ENCODE assay signal across 21 cellular contexts in genomic region chr5:174625591-174626365, GRCh38.
DNase-seq lines count a peak whose midpoint lies in the region; ATAC-seq and TF ChIP-seq lines count a peak whose summit lies in the region.
"Had no signal": no experiment of that assay in that cellular context is flagged by ENCODE, and none has a peak within 500 bp of the region (broad histone marks: within the 10 kb centered on the region; RNA-seq: fewer than 3 reads in every experiment).

No MANE protein-coding gene starts in this region.

- no peak overlapping the region for H3K4me3 Mint-ChIP-seq in mesothelial cell of epicardium
- H3K4me3 Mint-ChIP-seq: activated CD8-positive, alpha-beta T cell treated with anti-CD3 and anti-CD28 coated beads, Interleukin-2, amount 10 ng/mL, durations not matched to agents 7 days and 5 days; activated naive CD8-positive, alpha-beta T cell; CD4-positive, CD25-positive, alpha-beta regulatory T cell; immature natural killer cell; naive thymus-derived CD8-positive, alpha-beta T cell; stimulated activated memory B cell treated with anti-CD40 and anti-IgM and Interleukin-4, amounts not matched to agents 10 μg/mL and 1 μg/mL and 100 μg/mL, for 72 hours; T-helper 1 cell treated with Interleukin-12 subunit alpha and Interleukin-12 subunit beta and Interleukin-4 antibody, amounts not matched to agents 30 μg/mL and 1 μg/mL, for 36 hours had no signal

- H3K4me3 ChIP-seq in right cardiac atrium (ENCODE audit: low read length) (no peak overlapping the region), heart left ventricle (no peak overlapping the region), adrenal gland (no peak overlapping the region), vagina (no peak overlapping the region)
- H3K4me3 ChIP-seq: psoas muscle, transverse colon had no signal

- DNase-seq in right cardiac atrium, result peak in 2 of 3 donors; percentile 41 to 50
- DNase-seq in heart left ventricle, result no peak
- DNase-seq in adrenal gland, result peak in 4 of 7 donors; percentile 20 to 52 (median 32)
- no peak for DNase-seq in mesothelial cell of epicardium (ENCODE audit: low spot score in 2 of 2, unreplicated experiment in 2 of 2)
- no peak for DNase-seq in left colon
- DNase-seq in vagina (ENCODE audit: extremely low spot score in 2 of 2), result no peak
- DNase-seq: ACHN; activated CD8-positive, alpha-beta T cell treated with anti-CD3 and anti-CD28 coated beads, Interleukin-2, amount 10 ng/mL, durations not matched to agents 7 days and 5 days; CD4-positive, CD25-positive, alpha-beta regulatory T cell; erythroblast; immature natural killer cell; Karpas-422; naive thymus-derived CD8-positive, alpha-beta T cell; psoas muscle; SHP77 treated with DMSO at 0.1 percent for 48 hours; transverse colon had no signal

- H3K36me3 ChIP-seq in heart left ventricle (no peaks in the 10 kb centered on the region), adrenal gland (replicated peaks in 1 of 2) (no peaks in the 10 kb centered on the region), vagina (no peaks in the 10 kb centered on the region)
- H3K36me3 ChIP-seq: transverse colon had no signal

- H3K9me3 Mint-ChIP-seq in mesothelial cell of epicardium, result no peaks in the 10 kb centered on the region
- H3K9me3 Mint-ChIP-seq: T-helper 1 cell treated with Interleukin-12 subunit alpha and Interleukin-12 subunit beta and Interleukin-4 antibody, amounts not matched to agents 30 μg/mL and 1 μg/mL, for 36 hours had no signal

- ATAC-seq in right cardiac atrium (no peak), heart left ventricle (no peak), left colon (no peak), HG02840 (IDR thresholded peaks at IDR 0.05; ENCODE audit: low FRiP score, unreplicated experiment) (no peak), HG02885 (IDR thresholded peaks at IDR 0.05; ENCODE audit: poor library complexity, unreplicated experiment) (no peak)
- ATAC-seq: activated CD8-positive, alpha-beta T cell treated with anti-CD3 and anti-CD28 coated beads, Interleukin-2, amount 10 ng/mL, durations not matched to agents 7 days and 5 days; naive thymus-derived CD8-positive, alpha-beta T cell; psoas muscle; stimulated activated memory B cell treated with anti-CD40 and anti-IgM and Interleukin-4, amounts not matched to agents 10 μg/mL and 1 μg/mL and 100 μg/mL, for 72 hours had no signal

- H3K27me3 ChIP-seq in right cardiac atrium (ENCODE audit: control insufficient read depth, insufficient read depth), result no peaks in the 10 kb centered on the region
- peaks cover 0 to 18% (median 0%) of the 10 kb centered on the region in 9 donors for H3K27me3 ChIP-seq in heart left ventricle
- H3K27me3 ChIP-seq in adrenal gland, result peaks cover 7% of the 10 kb centered on the region
- no peaks in the 10 kb centered on the region for H3K27me3 ChIP-seq in vagina
- H3K27me3 ChIP-seq: transverse colon had no signal

- WGBS in right cardiac atrium, result 30% methylated on average over 11 of the region's 11 CpGs
- WGBS in heart left ventricle, 4 donors, result 30 to 35% (median 31%) methylated on average over 11 of the region's 11 CpGs
- WGBS in adrenal gland, 4 donors, result 43 to 48% (median 43%) methylated on average over 11 of the region's 11 CpGs

- H3K27ac ChIP-seq in right cardiac atrium (ENCODE audit: low read length) (no peak overlapping the region), heart left ventricle (no peak overlapping the region), adrenal gland (no peak overlapping the region), vagina (no peak overlapping the region)
- H3K27ac ChIP-seq: psoas muscle, transverse colon had no signal

- intact Hi-C loops in right cardiac atrium (cut with DNase I), result no loop called here
- intact Hi-C loops in heart left ventricle (cut with DNase I), result no loop called here
- intact Hi-C loops in adrenal gland (cut with DNase I), result no loop called here
- intact Hi-C loops in left colon (cut with DNase I, micrococcal nuclease), result no loop called here
- intact Hi-C loops in vagina (cut with DNase I), result no loop called here

- H3K4me1 Mint-ChIP-seq in mesothelial cell of epicardium, result peaks cover 45% of the 10 kb centered on the region
- H3K4me1 Mint-ChIP-seq: CD4-positive, CD25-positive, alpha-beta regulatory T cell; immature natural killer cell; naive thymus-derived CD8-positive, alpha-beta T cell; stimulated activated memory B cell treated with anti-CD40 and anti-IgM and Interleukin-4, amounts not matched to agents 10 μg/mL and 1 μg/mL and 100 μg/mL, for 72 hours had no signal

- no peak for TF ChIP-seq CTCF in heart left ventricle (IDR thresholded peaks at IDR 0.05)
- no peak for TF ChIP-seq CTCF in adrenal gland (IDR thresholded peaks at IDR 0.05)
- no peak for TF ChIP-seq CTCF in mesothelial cell of epicardium (IDR thresholded peaks at IDR 0.05; ENCODE audit: unreplicated experiment)
- no peak for TF ChIP-seq CTCF in vagina (IDR thresholded peaks at IDR 0.05)

- no peaks in the 10 kb centered on the region for H3K36me3 Mint-ChIP-seq in mesothelial cell of epicardium
- H3K36me3 Mint-ChIP-seq: activated naive CD8-positive, alpha-beta T cell; CD4-positive, CD25-positive, alpha-beta regulatory T cell; immature natural killer cell; naive thymus-derived CD8-positive, alpha-beta T cell; stimulated activated memory B cell treated with anti-CD40 and anti-IgM and Interleukin-4, amounts not matched to agents 10 μg/mL and 1 μg/mL and 100 μg/mL, for 72 hours had no signal

- peak overlapping the region; percentile 95 for H3K27ac Mint-ChIP-seq in mesothelial cell of epicardium
- H3K27ac Mint-ChIP-seq: activated CD8-positive, alpha-beta T cell treated with anti-CD3 and anti-CD28 coated beads, Interleukin-2, amount 10 ng/mL, durations not matched to agents 7 days and 5 days; activated naive CD8-positive, alpha-beta T cell; immature natural killer cell; stimulated activated memory B cell treated with anti-CD40 and anti-IgM and Interleukin-4, amounts not matched to agents 10 μg/mL and 1 μg/mL and 100 μg/mL, for 72 hours; T-helper 1 cell treated with Interleukin-12 subunit alpha and Interleukin-12 subunit beta and Interleukin-4 antibody, amounts not matched to agents 30 μg/mL and 1 μg/mL, for 36 hours had no signal

- H3K9me3 ChIP-seq in right cardiac atrium (ENCODE audit: control insufficient read depth, low read length) (no peaks in the 10 kb centered on the region), heart left ventricle (no peaks in the 10 kb centered on the region), adrenal gland (replicated peaks in 1 of 3) (no peaks in the 10 kb centered on the region), vagina (no peaks in the 10 kb centered on the region)
- H3K9me3 ChIP-seq: psoas muscle, transverse colon had no signal

- TF ChIP-seq POLR2A in heart left ventricle (IDR thresholded peaks at IDR 0.05), result no peak
- no peak for TF ChIP-seq POLR2A in adrenal gland (IDR thresholded peaks at IDR 0.05)
- TF ChIP-seq POLR2A in vagina (IDR thresholded peaks at IDR 0.05), result no peak

- H3K4me1 ChIP-seq in right cardiac atrium (ENCODE audit: control insufficient read depth, insufficient read depth, low read length), result no peaks in the 10 kb centered on the region
- no peaks in the 10 kb centered on the region for H3K4me1 ChIP-seq in heart left ventricle
- H3K4me1 ChIP-seq in adrenal gland (replicated peaks in 1 of 2), result no peaks in the 10 kb centered on the region
- no peaks in the 10 kb centered on the region for H3K4me1 ChIP-seq in vagina
- H3K4me1 ChIP-seq: psoas muscle, transverse colon had no signal

- no peaks in the 10 kb centered on the region for H3K27me3 Mint-ChIP-seq in mesothelial cell of epicardium (ENCODE audit: low read depth)
- H3K27me3 Mint-ChIP-seq: activated naive CD8-positive, alpha-beta T cell; CD4-positive, CD25-positive, alpha-beta regulatory T cell; stimulated activated memory B cell treated with anti-CD40 and anti-IgM and Interleukin-4, amounts not matched to agents 10 μg/mL and 1 μg/mL and 100 μg/mL, for 72 hours had no signal

Comparison
In these comparisons a context has a peak if more than half of its experiments do, and no peak if none do; other contexts are left out.
1. DNase-seq: peak in right cardiac atrium (2 of 3) and adrenal gland (4 of 7); none in heart left ventricle (0 of 5), mesothelial cell of epicardium (0 of 2), left colon (0 of 2) and vagina (0 of 2).